In genomic region chr10:70146489-70147488, GRCh38 we compare ENCODE assay signal across 8 cellular contexts. TPM values are rescaled to one million over a fixed set of nuclear protein-coding genes. Genes with fewer than 3 reads are reported as not detected.
DNase-seq lines count a peak whose midpoint lies in the region; ATAC-seq, FAIRE-seq and TF ChIP-seq lines count a peak whose summit lies in the region.

Gene TYSND1, minus strand, starts transcription at chr10:70146700. Its CDS starts 114 bp downstream, at chr10:70146586.

- TF ChIP-seq EP300 in HepG2 (IDR thresholded peaks at IDR 0.05; ENCODE audit: low read depth in 2 of 2, low read length in 2 of 2) (no peak; a peak in 1 of 4 replicates), HepG2 (CRISPR knock-in tag; IDR thresholded peaks at IDR 0.05; ENCODE audit: borderline replicate concordance) (no peak; the same call in 1 of the 2 replicates)

- peaks cover 6 to 29% of the 10 kb centered on the region in 2 experiments for H3K36me3 ChIP-seq in HepG2 (replicated peaks in 1 of 2; ENCODE audit: control insufficient read depth in 1 of 2, insufficient read depth in 2 of 2, low read length in 2 of 2)

- peak within 1 kb of the TSS; percentile 82 for H3K9ac ChIP-seq in HepG2 (ENCODE audit: insufficient read depth, low read depth, low read length)

- POLR2A ChIA-PET in CD4-positive, alpha-beta T cell (lab: Charles Lee): interaction anchor here (0.7 to 3.5 kb wide), 19 partner anchors 11 to 1703 kb away, joined by 3 to 138 read pairs (median 10); partner anchors contain the start of genes AIFM2, EIF4EBP2, PPA1 and SAR1A
- POLR2A ChIA-PET in HepG2 (lab: Yijun Ruan, JAX): interaction anchor here (0.6 to 4.3 kb wide), 30 partner anchors 9 to 259 kb away, joined by 3 to 109 read pairs (median 6); partner anchors contain the start of genes AIFM2, EIF4EBP2, PPA1 and SAR1A

- peak; percentile 83 for TF ChIP-seq RAD21 in HepG2 (CRISPR knock-in tag; IDR thresholded peaks at IDR 0.05)

- peak; percentile 82 for ATAC-seq in CD4-positive, alpha-beta T cell (ENCODE audit: poor library complexity)
- peak; percentile 88 for ATAC-seq in GM19397 (IDR thresholded peaks at IDR 0.05; ENCODE audit: unreplicated experiment)
- ATAC-seq in HG03571 (IDR thresholded peaks at IDR 0.05; ENCODE audit: unreplicated experiment): peak; percentile 90
- peak; percentile 90 for ATAC-seq in HepG2

- H4K20me1 ChIP-seq in HepG2 (ENCODE audit: insufficient read depth, low read length): no peaks in the 10 kb centered on the region

- peak; percentile 78 for TF ChIP-seq CTCF in CD4-positive, alpha-beta T cell (IDR thresholded peaks at IDR 0.05)
- TF ChIP-seq CTCF in HepG2 (CRISPR knock-in tag; IDR thresholded peaks at IDR 0.05): peak; percentile 97

- in situ Hi-C loops in HepG2 (cut with HindIII; ENCODE audit: extremely low pct_ligation_motif_present, low pct_unique_long_range_greater_than_20kb): no loop called here

- FAIRE-seq in HepG2 (lab: Jason Lieb, UNC): peak; percentile 100

- intact Hi-C loops in CD4-positive, alpha-beta T cell (cut with DNase I, micrococcal nuclease): loop anchor here (1.0 to 10.0 kb wide), 8 partner anchors 23 to 668 kb away; partner anchors contain the start of genes PPA1 (in 2 of the 2), EIF4EBP2 (in 1 of the 2), SAR1A (in 1 of the 2) and SGPL1 (in 1 of the 2)
- intact Hi-C loops in HepG2 (cut with micrococcal nuclease; ENCODE audit: unreplicated experiment): loop anchor here (1.0 kb wide), 3 partner anchors 14 to 218 kb away; partner anchors contain the start of gene AIFM2

- peak within 1 kb of the TSS; percentile 81 for H3K4me2 ChIP-seq in HepG2 (ENCODE audit: low read depth, low read length)

- H3K79me2 ChIP-seq in HepG2 (ENCODE audit: insufficient read depth, low read length): peaks cover 10% of the 10 kb centered on the region

- CTCF ChIA-PET in CD4-positive, alpha-beta T cell (lab: Charles Lee): interaction anchor here (0.8 to 4.0 kb wide), 24 partner anchors 9 to 838 kb away, joined by 3 to 64 read pairs (median 6); partner anchors contain the start of genes AIFM2, EIF4EBP2, PPA1 and SAR1A
- CTCF ChIA-PET in HepG2 (lab: Yijun Ruan, JAX; ENCODE audit: low intra/inter-chr PET ratio, low total read pairs): interaction anchor here (0.7 to 1.9 kb wide), 5 partner anchors 14 to 62 kb away, joined by 3 to 18 read pairs (median 5); partner anchors contain the start of gene AIFM2

- H3K27ac Mint-ChIP-seq in CD4-positive, alpha-beta T cell: peak within 1 kb of the TSS; percentile 91

- H3K4me3 ChIP-seq in HepG2 (replicated peaks in 1 of 3; ENCODE audit: insufficient read depth in 1 of 3, low read depth in 2 of 3, low read length in 3 of 3): peak within 1 kb of the TSS; percentile 66 to 92 (median 77)

- TF ChIP-seq POLR2A in HepG2 (IDR thresholded peaks at IDR 0.05; ENCODE audit: insufficient read depth in 1 of 2, low read depth in 2 of 2, low read length in 2 of 2): peak; percentile 93 to 96

- H2AFZ ChIP-seq in HepG2 (ENCODE audit: low read length): no peak within 1 kb of the TSS

- H3K9me3 Mint-ChIP-seq in CD4-positive, alpha-beta T cell: no peaks in the 10 kb centered on the region

- H3K27me3 ChIP-seq in CD4-positive, alpha-beta T cell (ENCODE audit: control insufficient read depth, insufficient read depth, low read length): no peaks in the 10 kb centered on the region
- no peaks in the 10 kb centered on the region for H3K27me3 ChIP-seq in HepG2 (ENCODE audit: control insufficient read depth in 1 of 2, insufficient read depth in 2 of 2, low read length in 2 of 2)

- peak within 1 kb of the TSS; percentile 76 for H3K27ac ChIP-seq in CD4-positive, alpha-beta T cell (ENCODE audit: low read depth, low read length)
- H3K27ac ChIP-seq in HepG2 (ENCODE audit: extremely low read length, insufficient read depth, low read length): peak within 1 kb of the TSS; percentile 81

- no peaks in the 10 kb centered on the region for H3K27me3 Mint-ChIP-seq in CD4-positive, alpha-beta T cell

- peaks cover 44% of the 10 kb centered on the region for H3K4me1 Mint-ChIP-seq in CD4-positive, alpha-beta T cell (ENCODE audit: low read depth)

- peak within 1 kb of the TSS; percentile 92 for H3K4me3 Mint-ChIP-seq in CD4-positive, alpha-beta T cell

- H3K36me3 Mint-ChIP-seq in CD4-positive, alpha-beta T cell (ENCODE audit: low read depth): peaks cover 32% of the 10 kb centered on the region

- TSS peak; percentile 91 for BruUV-seq in HepG2 (replicated peaks; lab: Mats Ljungman, UMichigan)

- H3K9me3 ChIP-seq in CD4-positive, alpha-beta T cell (ENCODE audit: control insufficient read depth, low read length): no peaks in the 10 kb centered on the region
- no peaks in the 10 kb centered on the region for H3K9me3 ChIP-seq in HepG2 (ENCODE audit: low read length)

- H3K4me1 ChIP-seq in HepG2 (ENCODE audit: insufficient read depth, low read length): peaks cover 24% of the 10 kb centered on the region

- WGBS in HepG2 (ENCODE audit: low lambda C conversion rate): 3% methylated on average over 20 of the region's 40 CpGs

- peak; percentile 84 to 92 (median 88) for DNase-seq in CD4-positive, alpha-beta T cell
- peak; percentile 96 for DNase-seq in NCI-H774 (lab: John Stamatoyannopoulos, UW)
- peak; percentile 91 for DNase-seq in activated CD4-positive, alpha-beta T cell treated with anti-CD3 and anti-CD28 coated beads, Interleukin-2, amount 50 U/mL, for 4 hours
- DNase-seq in dermis blood vessel endothelial cell: peak; percentile 98
- DNase-seq in HepG2 (ENCODE audit: low spot score): peak; percentile 97
- DNase-seq in stimulated activated CD4-positive, alpha-beta T cell treated with anti-CD3 and anti-CD28 coated beads, Interleukin-4, amount 100 ng/mL, for 1 hour: peak; percentile 90

TF ChIP-seq in HepG2, 621 proteins besides CTCF, POLR2A, EP300 and RAD21 (continues in another document):
- TF ChIP-seq SIN3B (IDR thresholded peaks at IDR 0.05; ENCODE audit: low read length) (0 out of 2 replicates have a peak, but pooled peaks have one; percentile 23), ZFAT (CRISPR knock-in tag; conservative IDR thresholded peaks at IDR 0.05) (no peak), ZNF251 (CRISPR knock-in tag; IDR thresholded peaks at IDR 0.05) (no peak), ZHX1 (CRISPR knock-in tag; IDR thresholded peaks at IDR 0.05; ENCODE audit: low read depth) (no peak), PAX8 (CRISPR knock-in tag; IDR thresholded peaks at IDR 0.05; ENCODE audit: borderline replicate concordance) (peak; percentile 66; the same call in 1 of the 2 replicates), ZNF335 (CRISPR knock-in tag; IDR thresholded peaks at IDR 0.05) (no peak), SKI (IDR thresholded peaks at IDR 0.05; ENCODE audit: partially characterized antibody) (peak; percentile 13), ETV6 (CRISPR knock-in tag; conservative IDR thresholded peaks at IDR 0.05) (no peak), TSC22D2 (CRISPR knock-in tag; IDR thresholded peaks at IDR 0.05; ENCODE audit: borderline replicate concordance) (no peak)

RNA-seq across cellular contexts. Expression of gene TYSND1, which starts in this region (rescaled TPM):
- 10 to 100 TPM; 12.6 to 13.0 TPM for total RNA-seq in CD4-positive, alpha-beta T cell
- 6.8 and 7.1 TPM in 2 replicates for total RNA-seq in dermis blood vessel endothelial cell
- total RNA-seq in HepG2 (2016; rRNA removed; fragmentation: Illumina TruSeq; extraction: Trizol): 6.8 and 8.9 TPM in 2 replicates
- total RNA-seq in HepG2 (2016; cell fraction: cytosol; rRNA removed; fragmentation: Illumina TruSeq; extraction: Trizol; ENCODE audit: low read depth): 2.8 and 2.9 TPM in 2 replicates
- 6.9 and 8.5 TPM in 2 replicates for total RNA-seq in HepG2 (2016; cell fraction: insoluble cytoplasmic fraction; rRNA removed; fragmentation: Illumina TruSeq; extraction: Trizol)
- total RNA-seq in HepG2 (2016; cell fraction: membrane; rRNA removed; fragmentation: Illumina TruSeq; extraction: Trizol): 4.6 and 5.0 TPM in 2 replicates
- total RNA-seq in HepG2 (2016; cell fraction: nucleus; rRNA removed; fragmentation: Illumina TruSeq; extraction: Trizol): 8.5 and 8.7 TPM in 2 replicates
- 3.3 and 4.6 TPM in 2 replicates for polyA plus RNA-seq in HepG2 (2011; rRNA removed)
- polyA plus RNA-seq in HepG2 (2011; cell fraction: cytosol; rRNA removed): 2.7 and 3.0 TPM in 2 replicates
- 9.5 and 11.8 TPM in 2 replicates for polyA plus RNA-seq in HepG2 (2011; cell fraction: nucleus; rRNA removed)
- polyA plus RNA-seq in HepG2 (2012): 3.2 and 4.1 TPM in 2 replicates
- 1.8 and 2.0 TPM in 2 replicates for polyA plus RNA-seq in HepG2 (2016; cell fraction: cytosol; fragmentation: Illumina TruSeq; extraction: Trizol; ENCODE audit: low read depth)
- 5.6 and 5.9 TPM in 2 replicates for polyA plus RNA-seq in HepG2 (2016; cell fraction: insoluble cytoplasmic fraction; fragmentation: Illumina TruSeq; extraction: Trizol; ENCODE audit: low read depth)
- polyA plus RNA-seq in HepG2 (2016; cell fraction: membrane; fragmentation: Illumina TruSeq; extraction: Trizol; ENCODE audit: low read depth): 2.8 and 3.0 TPM in 2 replicates
- polyA plus RNA-seq in HepG2 (2016; cell fraction: nucleus; fragmentation: Illumina TruSeq; extraction: Trizol; ENCODE audit: insufficient read depth, low read depth): 13.4 and 14.6 TPM in 2 replicates
- 6.5 and 19.5 TPM in 2 replicates for polyA minus RNA-seq in HepG2 (2011; rRNA and poly(A)+ RNA removed; ENCODE audit: low replicate concordance)
- 2.1 and 3.2 TPM in 2 replicates for polyA minus RNA-seq in HepG2 (2011; cell fraction: cytosol; rRNA and poly(A)+ RNA removed)
- 4.1 and 4.4 TPM in 2 replicates for polyA minus RNA-seq in HepG2 (2011; cell fraction: nucleus; rRNA and poly(A)+ RNA removed)

Comparison
In these comparisons a context has a peak if more than half of its experiments do, and no peak if none do; other contexts are left out.
1. Peak in every context shown above with its lines: DNase-seq, ATAC-seq, H3K4me3 ChIP-seq and H3K27ac ChIP-seq.